Comparison of ENCODE assay signal across 9 cellular contexts in genomic region chr20:53708129-53708968, GRCh38.
DNase-seq lines count a peak whose midpoint lies in the region; ATAC-seq, FAIRE-seq and TF ChIP-seq lines count a peak whose summit lies in the region.
"Had no signal": no experiment of that assay in that cellular context is flagged by ENCODE, and none has a peak within 500 bp of the region (broad histone marks: within the 10 kb centered on the region; RNA-seq: fewer than 3 reads in every experiment).

No MANE protein-coding gene starts in this region.

- POLR2A ChIA-PET in activated CD8-positive, alpha-beta T cell treated with anti-CD3 and anti-CD28 coated beads for 36 hours (lab: Charles Lee) = interaction anchor here (0.6 to 2.5 kb wide), 21 partner anchors 11 to 141 kb away, joined by 3 to 11 read pairs (median 3); no protein-coding TSS in a partner anchor

- H3K27ac Mint-ChIP-seq in activated CD8-positive, alpha-beta T cell treated with anti-CD3 and anti-CD28 coated beads for 36 hours = peak overlapping the region; percentile 96

- TF ChIP-seq CTCF in activated CD8-positive, alpha-beta T cell treated with anti-CD3 and anti-CD28 coated beads for 36 hours (IDR thresholded peaks at IDR 0.05) = no peak
- no peak for TF ChIP-seq CTCF in lower lobe of right lung (IDR thresholded peaks at IDR 0.05)

- H3K36me3 Mint-ChIP-seq in activated CD8-positive, alpha-beta T cell treated with anti-CD3 and anti-CD28 coated beads for 36 hours (ENCODE audit: low read depth) = no peaks in the 10 kb centered on the region

- ATAC-seq in GM21360 (IDR thresholded peaks at IDR 0.05; ENCODE audit: unreplicated experiment) = peak; percentile 56
- peak; percentile 79 for ATAC-seq in activated CD8-positive, alpha-beta T cell treated with anti-CD3 and anti-CD28 coated beads for 36 hours
- ATAC-seq in lower lobe of right lung = peak in 1 of 2 donors; percentile 52

- H3K4me3 Mint-ChIP-seq in activated CD8-positive, alpha-beta T cell treated with anti-CD3 and anti-CD28 coated beads for 36 hours = peak overlapping the region; percentile 70

- no peaks in the 10 kb centered on the region for H3K27me3 ChIP-seq in lower lobe of right lung (ENCODE audit: low read depth)

- H3K4me3 ChIP-seq in lower lobe of right lung = no peak overlapping the region

- peaks cover 27% of the 10 kb centered on the region for H3K4me1 ChIP-seq in lower lobe of right lung

- H3K27me3 Mint-ChIP-seq in activated CD8-positive, alpha-beta T cell treated with anti-CD3 and anti-CD28 coated beads for 36 hours = no peaks in the 10 kb centered on the region

- peak; percentile 71 for DNase-seq in CD1c-positive myeloid dendritic cell (ENCODE audit: extremely low spot score)
- DNase-seq in HTR-8/SVneo (ENCODE audit: insufficient read length, low spot score) = peak; percentile 83
- peak; percentile 75 for DNase-seq in activated CD8-positive, alpha-beta T cell treated with anti-CD3 and anti-CD28 coated beads for 36 hours
- no peak for DNase-seq in lower lobe of right lung
- DNase-seq in urothelium cell line (ENCODE audit: low spot score) = peak; percentile 79
- DNase-seq in DMS153 treated with DMSO at 0.1 percent for 48 hours (lab: John Stamatoyannopoulos, UW; ENCODE audit: unreplicated experiment) = no peak
- no peak for DNase-seq in putamen (ENCODE audit: low spot score)

- H3K4me1 Mint-ChIP-seq in activated CD8-positive, alpha-beta T cell treated with anti-CD3 and anti-CD28 coated beads for 36 hours (ENCODE audit: low read depth) = peaks cover 56% of the 10 kb centered on the region

- peak; percentile 98 for FAIRE-seq in HTR-8/SVneo (lab: Jason Lieb, UNC)
- peak; percentile 69 for FAIRE-seq in urothelium cell line (lab: Jason Lieb, UNC)
- FAIRE-seq: islet of Langerhans had no signal

- no peaks in the 10 kb centered on the region for H3K36me3 ChIP-seq in lower lobe of right lung

- intact Hi-C loops in activated CD8-positive, alpha-beta T cell treated with anti-CD3 and anti-CD28 coated beads for 36 hours (cut with micrococcal nuclease) = loop anchor here (5.0 kb wide), 2 partner anchors 126 to 224 kb away; no protein-coding TSS in a partner anchor
- intact Hi-C loops in lower lobe of right lung (cut with DNase I) = no loop called here

- peak overlapping the region; percentile 37 for H3K27ac ChIP-seq in lower lobe of right lung

- CTCF ChIA-PET in activated CD8-positive, alpha-beta T cell treated with anti-CD3 and anti-CD28 coated beads for 36 hours (lab: Charles Lee) = interaction anchor here (0.6 to 3.1 kb wide), 20 partner anchors 12 to 208 kb away, joined by 3 to 12 read pairs (median 5); no protein-coding TSS in a partner anchor

- no peaks in the 10 kb centered on the region for H3K9me3 ChIP-seq in lower lobe of right lung

- no peaks in the 10 kb centered on the region for H3K9me3 Mint-ChIP-seq in activated CD8-positive, alpha-beta T cell treated with anti-CD3 and anti-CD28 coated beads for 36 hours

Comparison
In these comparisons a context has a peak if more than half of its experiments do, and no peak if none do; other contexts are left out.
1. DNase-seq: peak in CD1c-positive myeloid dendritic cell (single experiment), HTR-8/SVneo (single experiment), activated CD8-positive, alpha-beta T cell treated with anti-CD3 and anti-CD28 coated beads for 36 hours (single experiment) and urothelium cell line (single experiment); none in lower lobe of right lung (single experiment), DMS153 treated with DMSO at 0.1 percent for 48 hours (single experiment) and putamen (single experiment).